5 cellular contexts compared by ENCODE assay signal in the genomic region with DNA sequence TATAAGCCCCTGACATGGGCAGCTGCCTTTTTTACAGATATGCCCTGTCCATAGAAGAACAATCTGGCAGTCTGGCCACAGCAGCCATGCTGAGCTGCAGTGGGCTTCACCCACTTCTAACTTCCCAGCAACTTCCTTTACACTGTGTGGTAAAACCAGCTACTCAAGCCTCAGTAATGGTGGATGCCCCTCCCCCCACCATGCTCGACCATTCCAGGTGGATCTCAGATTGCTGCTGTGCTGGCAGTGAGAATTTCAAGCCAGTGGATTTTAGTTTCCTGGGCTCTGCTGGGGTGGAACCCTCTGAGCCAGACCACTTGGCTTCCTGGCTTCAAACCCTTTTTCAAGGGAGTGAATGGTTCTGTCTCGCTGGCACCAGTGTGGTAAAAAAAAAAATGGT.
"Had no signal": no experiment of that assay in that cellular context is flagged by ENCODE, and none has a peak within 500 bp of the region (broad histone marks: within the 10 kb centered on the region; RNA-seq: fewer than 3 reads in every experiment).

No MANE protein-coding gene starts in this region.

- DNase-seq: H9, HCEC 1CT, IMR-90, KG1 had no signal

- H3K4me3 Mint-ChIP-seq: H9 had no signal

- ATAC-seq: K562 had no signal

- H3K4me3 ChIP-seq: K562 had no signal
